In genomic region chr6:86118271-86118670, GRCh38 we compare ENCODE assay signal across 13 cellular contexts.
DNase-seq lines count a peak whose midpoint lies in the region; ATAC-seq and TF ChIP-seq lines count a peak whose summit lies in the region.
"Had no signal": no experiment of that assay in that cellular context is flagged by ENCODE, and none has a peak within 500 bp of the region (broad histone marks: within the 10 kb centered on the region; RNA-seq: fewer than 3 reads in every experiment).

No MANE protein-coding gene starts in this region.

- no peak overlapping the region for H3K9ac ChIP-seq in Loucy (ENCODE audit: low read depth, low read length, poor library complexity, severe bottlenecking)

- no peaks in the 10 kb centered on the region for H3K27me3 ChIP-seq in Loucy (ENCODE audit: insufficient read depth, low read length, poor library complexity, severe bottlenecking)
- H3K27me3 ChIP-seq: BE2C had no signal

- no peak for ATAC-seq in activated T-helper 17 cell treated with anti-CD3 and anti-CD28 coated beads, Interleukin-2, amount 50 U/mL, for 72 hours (replicated peaks)
- no peak for ATAC-seq in stimulated activated memory B cell treated with anti-CD40 and anti-IgM and Interleukin-4, amounts not matched to agents 10 μg/mL and 1 μg/mL and 100 μg/mL, for 72 hours
- ATAC-seq: A549 had no signal

- no peak overlapping the region for H3K27ac Mint-ChIP-seq in activated T-helper 17 cell treated with anti-CD3 and anti-CD28 coated beads, Interleukin-2, amount 50 U/mL, for 72 hours
- H3K27ac Mint-ChIP-seq in stimulated activated memory B cell treated with anti-CD40 and anti-IgM and Interleukin-4, amounts not matched to agents 10 μg/mL and 1 μg/mL and 100 μg/mL, for 72 hours: no peak overlapping the region
- H3K27ac Mint-ChIP-seq: CD4-positive, alpha-beta memory T cell; HFFc6 had no signal

- no peak overlapping the region for H3K4me3 ChIP-seq in Loucy (ENCODE audit: low read length, poor library complexity, severe bottlenecking)
- H3K4me3 ChIP-seq: A549 had no signal

- no peak overlapping the region for H3K4me3 Mint-ChIP-seq in activated T-helper 17 cell treated with anti-CD3 and anti-CD28 coated beads, Interleukin-2, amount 50 U/mL, for 72 hours
- no peak overlapping the region for H3K4me3 Mint-ChIP-seq in stimulated activated memory B cell treated with anti-CD40 and anti-IgM and Interleukin-4, amounts not matched to agents 10 μg/mL and 1 μg/mL and 100 μg/mL, for 72 hours
- H3K4me3 Mint-ChIP-seq: CD4-positive, alpha-beta memory T cell; HFFc6 had no signal

- no peak overlapping the region for H3K4me2 ChIP-seq in Loucy (ENCODE audit: low read depth, low read length, poor library complexity, severe bottlenecking)
- H3K4me2 ChIP-seq: A549 had no signal

- H4K20me1 ChIP-seq in Loucy (ENCODE audit: insufficient read depth, low read length, poor library complexity, severe bottlenecking): no peaks in the 10 kb centered on the region

- no peak for TF ChIP-seq CTCF in Loucy (conservative IDR thresholded peaks at IDR 0.05; ENCODE audit: low read length)

- no peaks in the 10 kb centered on the region for H3K9me2 ChIP-seq in Loucy (replicated peaks; ENCODE audit: low read depth, low read length)

- H3F3A ChIP-seq in Loucy (ENCODE audit: low read depth): no peaks in the 10 kb centered on the region

- peak overlapping the region; percentile 7; the same call in 1 of the 2 replicates for H2AFZ ChIP-seq in Loucy (ENCODE audit: low read length)

- H3K79me2 ChIP-seq in Loucy (ENCODE audit: insufficient read depth, low read length): no peaks in the 10 kb centered on the region

- no peaks in the 10 kb centered on the region for H3K27me3 Mint-ChIP-seq in activated T-helper 17 cell treated with anti-CD3 and anti-CD28 coated beads, Interleukin-2, amount 50 U/mL, for 72 hours
- H3K27me3 Mint-ChIP-seq in stimulated activated memory B cell treated with anti-CD40 and anti-IgM and Interleukin-4, amounts not matched to agents 10 μg/mL and 1 μg/mL and 100 μg/mL, for 72 hours: no peaks in the 10 kb centered on the region
- H3K27me3 Mint-ChIP-seq: CD4-positive, alpha-beta memory T cell had no signal

- H3K4me1 ChIP-seq in Loucy (ENCODE audit: insufficient read depth, low read length, poor library complexity, severe bottlenecking): peaks cover 6% of the 10 kb centered on the region
- H3K4me1 ChIP-seq: A549, BE2C had no signal

- H3K36me3 Mint-ChIP-seq in activated T-helper 17 cell treated with anti-CD3 and anti-CD28 coated beads, Interleukin-2, amount 50 U/mL, for 72 hours (ENCODE audit: low read depth): no peaks in the 10 kb centered on the region
- no peaks in the 10 kb centered on the region for H3K36me3 Mint-ChIP-seq in stimulated activated memory B cell treated with anti-CD40 and anti-IgM and Interleukin-4, amounts not matched to agents 10 μg/mL and 1 μg/mL and 100 μg/mL, for 72 hours
- H3K36me3 Mint-ChIP-seq: CD4-positive, alpha-beta memory T cell had no signal

- H3K9me3 Mint-ChIP-seq in activated T-helper 17 cell treated with anti-CD3 and anti-CD28 coated beads, Interleukin-2, amount 50 U/mL, for 72 hours: peaks cover 9% of the 10 kb centered on the region
- H3K9me3 Mint-ChIP-seq in stimulated activated memory B cell treated with anti-CD40 and anti-IgM and Interleukin-4, amounts not matched to agents 10 μg/mL and 1 μg/mL and 100 μg/mL, for 72 hours: no peaks in the 10 kb centered on the region

- H3K9me3 ChIP-seq in Loucy (ENCODE audit: insufficient read depth, low read depth, low read length): no peaks in the 10 kb centered on the region
- H3K9me3 ChIP-seq: A549, BE2C had no signal

- DNase-seq in NCI-H524 (lab: John Stamatoyannopoulos, UW): peak; percentile 68 to 94
- DNase-seq in cerebellum (ENCODE audit: low spot score): peak; percentile 10
- DNase-seq in NCI-H748 treated with DMSO at 0.1 percent for 48 hours (lab: John Stamatoyannopoulos, UW): no peak
- DNase-seq in activated effector memory CD4-positive, alpha-beta T cell treated with Interleukin-2 at 50 U/mL for 16 hours: no peak
- DNase-seq: BE2C; CD4-positive, alpha-beta memory T cell; DMS53; HCEC 1CT; HFFc6 had no signal

- H3K4me1 Mint-ChIP-seq in activated T-helper 17 cell treated with anti-CD3 and anti-CD28 coated beads, Interleukin-2, amount 50 U/mL, for 72 hours: no peaks in the 10 kb centered on the region
- H3K4me1 Mint-ChIP-seq in stimulated activated memory B cell treated with anti-CD40 and anti-IgM and Interleukin-4, amounts not matched to agents 10 μg/mL and 1 μg/mL and 100 μg/mL, for 72 hours: no peaks in the 10 kb centered on the region
- H3K4me1 Mint-ChIP-seq: CD4-positive, alpha-beta memory T cell had no signal

- no peaks in the 10 kb centered on the region for H3K36me3 ChIP-seq in Loucy (ENCODE audit: insufficient read depth, low read length)
- H3K36me3 ChIP-seq: BE2C had no signal

Comparison
In these comparisons a context has a peak if more than half of its experiments do, and no peak if none do; other contexts are left out.
1. DNase-seq: peak in NCI-H524 (2 of 2) and cerebellum (single experiment); none in NCI-H748 treated with DMSO at 0.1 percent for 48 hours (single experiment) and activated effector memory CD4-positive, alpha-beta T cell treated with Interleukin-2 at 50 U/mL for 16 hours (single experiment).